ENCODE assay signal across 2 cellular contexts in genomic region chr1:17654519-17654918, GRCh38.
TF ChIP-seq lines count a peak whose summit lies in the region.

No MANE protein-coding gene starts in this region.

TF ChIP-seq in HEK293, 187 proteins besides CTCF, POLR2A, EP300 and RAD21 (continued from another document):
- TF ChIP-seq, protein P1, sequence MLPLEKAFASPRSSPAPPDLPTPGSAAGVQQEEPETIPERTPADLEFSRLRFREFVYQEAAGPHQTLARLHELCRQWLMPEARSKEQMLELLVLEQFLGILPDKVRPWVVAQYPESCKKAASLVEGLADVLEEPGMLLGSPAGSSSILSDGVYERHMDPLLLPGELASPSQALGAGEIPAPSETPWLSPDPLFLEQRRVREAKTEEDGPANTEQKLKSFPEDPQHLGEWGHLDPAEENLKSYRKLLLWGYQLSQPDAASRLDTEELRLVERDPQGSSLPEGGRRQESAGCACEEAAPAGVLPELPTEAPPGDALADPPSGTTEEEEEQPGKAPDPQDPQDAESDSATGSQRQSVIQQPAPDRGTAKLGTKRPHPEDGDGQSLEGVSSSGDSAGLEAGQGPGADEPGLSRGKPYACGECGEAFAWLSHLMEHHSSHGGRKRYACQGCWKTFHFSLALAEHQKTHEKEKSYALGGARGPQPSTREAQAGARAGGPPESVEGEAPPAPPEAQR (tag by site-specific recombination; IDR thresholded peaks at IDR 0.05), result no peak
- TF ChIP-seq, protein P2, sequence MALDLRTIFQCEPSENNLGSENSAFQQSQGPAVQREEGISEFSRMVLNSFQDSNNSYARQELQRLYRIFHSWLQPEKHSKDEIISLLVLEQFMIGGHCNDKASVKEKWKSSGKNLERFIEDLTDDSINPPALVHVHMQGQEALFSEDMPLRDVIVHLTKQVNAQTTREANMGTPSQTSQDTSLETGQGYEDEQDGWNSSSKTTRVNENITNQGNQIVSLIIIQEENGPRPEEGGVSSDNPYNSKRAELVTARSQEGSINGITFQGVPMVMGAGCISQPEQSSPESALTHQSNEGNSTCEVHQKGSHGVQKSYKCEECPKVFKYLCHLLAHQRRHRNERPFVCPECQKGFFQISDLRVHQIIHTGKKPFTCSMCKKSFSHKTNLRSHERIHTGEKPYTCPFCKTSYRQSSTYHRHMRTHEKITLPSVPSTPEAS (tag by site-specific recombination; IDR thresholded peaks at IDR 0.05), result no peak
- TF ChIP-seq ZNF423 (tag by site-specific recombination; IDR thresholded peaks at IDR 0.05) (no peak), ZNF292 (tag by site-specific recombination; IDR thresholded peaks at IDR 0.05; ENCODE audit: borderline replicate concordance, low read depth) (no peak), IKZF3 (tag by site-specific recombination; IDR thresholded peaks at IDR 0.05) (no peak)

TF ChIP-seq in H1, 55 proteins besides CTCF, POLR2A, EP300 and RAD21 (continued from another document):
- TF ChIP-seq KDM4A (IDR thresholded peaks at IDR 0.05; ENCODE audit: low read depth, low read length, severe bottlenecking) (no peak), CHD2 (IDR thresholded peaks at IDR 0.05; ENCODE audit: low read length) (no peak), CBX5 (IDR thresholded peaks at IDR 0.05; ENCODE audit: low read depth, low read length) (no peak), TEAD4 (IDR thresholded peaks at IDR 0.05; ENCODE audit: low read depth, low read length) (no peak), MAFK (IDR thresholded peaks at IDR 0.05; ENCODE audit: low read depth, low read length) (no peak), TCF12 (IDR thresholded peaks at IDR 0.05; ENCODE audit: low read depth, low read length) (no peak)
